In genomic region chr14:67566908-67567307, GRCh38 we compare ENCODE assay signal across 17 cellular contexts. TPM values are rescaled to one million over a fixed set of nuclear protein-coding genes. Genes with fewer than 3 reads are reported as not detected.
DNase-seq lines count a peak whose midpoint lies in the region; ATAC-seq and TF ChIP-seq lines count a peak whose summit lies in the region.
"Had no signal": no experiment of that assay in that cellular context is flagged by ENCODE, and none has a peak within 500 bp of the region (broad histone marks: within the 10 kb centered on the region; RNA-seq: fewer than 3 reads in every experiment).

No MANE protein-coding gene starts in this region.

- H3K9me3 Mint-ChIP-seq in chondrocyte (ENCODE audit: low read depth) (no peaks in the 10 kb centered on the region), CD14-positive monocyte (no peaks in the 10 kb centered on the region)
- H3K9me3 Mint-ChIP-seq: effector memory CD8-positive, alpha-beta T cell; stimulated activated memory B cell treated with anti-CD40 and anti-IgM and Interleukin-4, amounts not matched to agents 10 μg/mL and 1 μg/mL and 100 μg/mL, for 72 hours had no signal

- WGBS in HUES64 = 76% methylated on average over 5 of the region's 6 CpGs
- WGBS in mesendoderm (ENCODE audit: extremely low coverage, insufficient coverage, low lambda C conversion rate) = no CpG with 5 or more reads among the region's 6 CpGs

- no peak for ATAC-seq in HG02642 (IDR thresholded peaks at IDR 0.05; ENCODE audit: poor library complexity, unreplicated experiment)
- ATAC-seq: activated CD4-positive, CD25-positive, alpha-beta regulatory T cell treated with anti-CD3 and anti-CD28 coated beads, Interleukin-2, amount 50 U/mL, for 24 hours; effector memory CD8-positive, alpha-beta T cell; stimulated activated memory B cell treated with anti-CD40 and anti-IgM and Interleukin-4, amounts not matched to agents 10 μg/mL and 1 μg/mL and 100 μg/mL, for 72 hours had no signal

- H4K5ac ChIP-seq in mesendoderm (ENCODE audit: low read length) = no peak overlapping the region

- intact Hi-C loops in CD14-positive monocyte (cut with micrococcal nuclease) = no loop called here

- no peak overlapping the region for H3K4ac ChIP-seq in mesendoderm (ENCODE audit: low read depth, low read length)

- H3K4me3 ChIP-seq in HUES64 (ENCODE audit: low read length) (no peak overlapping the region), mesendoderm (ENCODE audit: low read length) (no peak overlapping the region)
- H3K4me3 ChIP-seq: lung had no signal

- no peak overlapping the region for H3K23ac ChIP-seq in mesendoderm (ENCODE audit: low read length)

- no peak overlapping the region for H2BK120ac ChIP-seq in mesendoderm (ENCODE audit: low read depth, low read length)

- H3K4me1 ChIP-seq in HUES64 (ENCODE audit: insufficient read depth, low read length) (no peaks in the 10 kb centered on the region; the same call in 1 of the 2 replicates), mesendoderm (ENCODE audit: control insufficient read depth, low read depth, low read length) (no peaks in the 10 kb centered on the region)

- H3K27me3 ChIP-seq in HUES64 (ENCODE audit: insufficient read depth, low read length) (no peaks in the 10 kb centered on the region), mesendoderm (ENCODE audit: insufficient read depth, low read length, poor library complexity) (no peaks in the 10 kb centered on the region)

- H3K27ac ChIP-seq in HUES64 (ENCODE audit: low read depth, low read length) (peak overlapping the region; percentile 14; the same call in 1 of the 2 replicates), mesendoderm (ENCODE audit: low read depth, low read length) (no peak overlapping the region), substantia nigra (ENCODE audit: low read depth, low read length, poor library complexity, severe bottlenecking) (peak overlapping the region; percentile 84)

- no peak overlapping the region for H3K4me2 ChIP-seq in mesendoderm (ENCODE audit: low read length)

- no peak overlapping the region for H2AK5ac ChIP-seq in mesendoderm (ENCODE audit: low read length)

- peaks cover 16% of the 10 kb centered on the region; the same call in 1 of the 2 replicates for H3K36me3 ChIP-seq in HUES64 (ENCODE audit: insufficient read depth, low read length)
- no peaks in the 10 kb centered on the region for H3K36me3 ChIP-seq in mesendoderm (ENCODE audit: control insufficient read depth, insufficient read depth, low read length)

- H3K36me3 Mint-ChIP-seq in chondrocyte (ENCODE audit: low read depth) (no peaks in the 10 kb centered on the region), CD14-positive monocyte (no peaks in the 10 kb centered on the region)
- H3K36me3 Mint-ChIP-seq: stimulated activated memory B cell treated with anti-CD40 and anti-IgM and Interleukin-4, amounts not matched to agents 10 μg/mL and 1 μg/mL and 100 μg/mL, for 72 hours had no signal

- H2BK15ac ChIP-seq in mesendoderm (replicated peaks; ENCODE audit: low read depth) = no peak overlapping the region

- H3K27ac Mint-ChIP-seq in chondrocyte (ENCODE audit: unreplicated experiment) = no peak overlapping the region
- H3K27ac Mint-ChIP-seq in CD14-positive monocyte = no peak overlapping the region
- H3K27ac Mint-ChIP-seq: effector memory CD8-positive, alpha-beta T cell; stimulated activated memory B cell treated with anti-CD40 and anti-IgM and Interleukin-4, amounts not matched to agents 10 μg/mL and 1 μg/mL and 100 μg/mL, for 72 hours had no signal

- peak; percentile 27 for DNase-seq in chondrocyte (ENCODE audit: low spot score)
- peak; percentile 57 for DNase-seq in mesendoderm
- peak in 27 of 49 donors; percentile 14 to 63 (median 28) for DNase-seq in substantia nigra (lab: John Stamatoyannopoulos, UW)
- no peak for DNase-seq in CD14-positive monocyte (ENCODE audit: low spot score)
- DNase-seq in NCI-H748 (lab: John Stamatoyannopoulos, UW; ENCODE audit: unreplicated experiment) = no peak
- DNase-seq: activated T-cell treated with anti-CD3 and anti-CD28 coated beads for 4 hours; Calu3; effector memory CD8-positive, alpha-beta T cell; Kasumi-1; NCI-H2029 treated with DMSO at 0.1 percent for 48 hours; stimulated activated CD4-positive, alpha-beta T cell treated with anti-CD3 and anti-CD28 coated beads, Interleukin-2, amount 100 ng/mL, for 48 hours had no signal

- no peaks in the 10 kb centered on the region for H3K9me3 ChIP-seq in HUES64 (ENCODE audit: insufficient read depth, low read depth, low read length)

- no peak overlapping the region for H4K8ac ChIP-seq in mesendoderm (ENCODE audit: low read depth, low read length)

- TF ChIP-seq CTCF in chondrocyte (IDR thresholded peaks at IDR 0.05) = no peak
- TF ChIP-seq CTCF in CD14-positive monocyte (IDR thresholded peaks at IDR 0.05) = no peak

- H3K4me3 Mint-ChIP-seq in chondrocyte (ENCODE audit: unreplicated experiment) = no peak overlapping the region
- H3K4me3 Mint-ChIP-seq in CD14-positive monocyte = no peak overlapping the region
- H3K4me3 Mint-ChIP-seq: effector memory CD8-positive, alpha-beta T cell; stimulated activated memory B cell treated with anti-CD40 and anti-IgM and Interleukin-4, amounts not matched to agents 10 μg/mL and 1 μg/mL and 100 μg/mL, for 72 hours had no signal

- no peak overlapping the region for H3K56ac ChIP-seq in mesendoderm (ENCODE audit: low read length)

- no peaks in the 10 kb centered on the region for H3K79me1 ChIP-seq in mesendoderm (ENCODE audit: low read length)

- no peak overlapping the region for H2BK5ac ChIP-seq in mesendoderm (ENCODE audit: low read length)

- no peak overlapping the region for H3K18ac ChIP-seq in mesendoderm (ENCODE audit: low read length)

- no peaks in the 10 kb centered on the region for H3K79me2 ChIP-seq in mesendoderm (ENCODE audit: control insufficient read depth, insufficient read depth, low read length)

- H3K9ac ChIP-seq in HUES64 (ENCODE audit: low read depth, low read length) = no peak overlapping the region
- H3K9ac ChIP-seq in mesendoderm (ENCODE audit: low read length) = no peak overlapping the region

- H3K4me1 Mint-ChIP-seq in chondrocyte (ENCODE audit: low read depth) (no peaks in the 10 kb centered on the region), CD14-positive monocyte (no peaks in the 10 kb centered on the region)

- H3K27me3 Mint-ChIP-seq in chondrocyte (ENCODE audit: low read depth) (no peaks in the 10 kb centered on the region), CD14-positive monocyte (ENCODE audit: low read depth in 3 of 3) (peaks cover 8 to 10% (median 10%) of the 10 kb centered on the region in 3 donors)
- H3K27me3 Mint-ChIP-seq: progenitor cell of endocrine pancreas; stimulated activated memory B cell treated with anti-CD40 and anti-IgM and Interleukin-4, amounts not matched to agents 10 μg/mL and 1 μg/mL and 100 μg/mL, for 72 hours had no signal

RNA-seq across cellular contexts. Expression of gene PIGH, which starts 33.2 kb away (rescaled TPM):
- 7.4 TPM for polyA plus RNA-seq in HUES64 (2013, experiment 1 of 2)
- polyA plus RNA-seq in HUES64 (2013, experiment 2 of 2) = 9.6 TPM
- 16.3 to 19.0 TPM (median 16.9 TPM) in 3 replicates for total RNA-seq in chondrocyte
- polyA plus RNA-seq in mesendoderm (2013, experiment 1 of 2) = 6.4 TPM
- 7.1 TPM for polyA plus RNA-seq in mesendoderm (2013, experiment 2 of 2)
- 10 to 100 TPM; 14.6 to 18.0 TPM for polyA plus RNA-seq in CD14-positive monocyte

RNA-seq across cellular contexts. Expression of gene PLEKHH1, which starts 33.8 kb away (rescaled TPM):
- 10.4 TPM for polyA plus RNA-seq in HUES64 (2013, experiment 1 of 2)
- 13.3 TPM for polyA plus RNA-seq in HUES64 (2013, experiment 2 of 2)
- 0.65 to 2.8 TPM (median 1.1 TPM) in 3 replicates for total RNA-seq in chondrocyte
- polyA plus RNA-seq in mesendoderm (2013, experiment 1 of 2) = 9.7 TPM
- 10.1 TPM for polyA plus RNA-seq in mesendoderm (2013, experiment 2 of 2)
- polyA plus RNA-seq in CD14-positive monocyte = not detected

RNA-seq across cellular contexts. Expression of gene ARG2, which starts 52.8 kb away (rescaled TPM):
- polyA plus RNA-seq in HUES64 (2013, experiment 1 of 2) = 34.5 TPM
- 34.9 TPM for polyA plus RNA-seq in HUES64 (2013, experiment 2 of 2)
- total RNA-seq in chondrocyte = 2.8 to 11.1 TPM (median 10.9 TPM) in 3 replicates
- polyA plus RNA-seq in mesendoderm (2013, experiment 1 of 2) = 28.0 TPM
- 28.3 TPM for polyA plus RNA-seq in mesendoderm (2013, experiment 2 of 2)
- under 1 TPM; 0.33 to 0.46 TPM for polyA plus RNA-seq in CD14-positive monocyte

Comparison
In these comparisons a context has a peak if more than half of its experiments do, and no peak if none do; other contexts are left out.
1. DNase-seq: peak in chondrocyte (single experiment), mesendoderm (single experiment) and substantia nigra (27 of 49); none in CD14-positive monocyte (single experiment) and NCI-H748 (single experiment).